Comparison of ENCODE assay signal across 16 cellular contexts in the genomic region with DNA sequence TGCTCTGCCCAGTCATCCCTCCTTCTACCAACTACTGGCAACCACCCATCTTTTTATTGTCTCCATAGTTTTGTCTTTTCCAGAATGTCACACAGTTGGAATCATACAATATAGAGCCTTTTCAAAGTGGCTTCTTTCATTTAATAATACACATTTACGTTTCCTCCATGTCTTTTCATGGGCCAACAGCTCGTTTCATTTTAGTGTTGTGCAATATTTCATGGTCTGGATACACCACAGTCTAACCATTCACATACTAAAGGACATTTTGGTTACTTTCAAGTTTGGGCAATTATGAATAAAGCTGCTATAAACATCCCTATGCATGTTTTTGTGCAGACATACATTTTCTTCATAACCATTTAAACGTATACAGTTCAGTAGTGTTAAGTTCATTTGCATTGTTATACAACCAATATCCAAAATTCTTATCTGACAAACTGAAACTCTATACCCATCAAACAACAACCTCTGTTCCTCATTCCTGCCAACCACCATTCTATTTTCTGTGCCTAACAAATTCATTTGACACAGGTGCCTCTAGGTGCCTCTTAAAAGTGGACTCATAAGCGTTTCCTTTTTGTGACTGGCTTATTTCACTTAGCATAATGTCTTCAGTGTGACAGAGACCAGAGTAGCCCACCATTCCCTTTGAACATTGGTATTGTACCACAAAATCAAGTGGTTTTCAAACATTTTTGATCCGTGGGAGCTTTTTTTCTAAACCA.
"Had no signal": no experiment of that assay in that cellular context is flagged by ENCODE, and none has a peak within 500 bp of the region (broad histone marks: within the 10 kb centered on the region; RNA-seq: fewer than 3 reads in every experiment).

No MANE protein-coding gene starts in this region.

- ATAC-seq: activated CD4-positive, alpha-beta T cell treated with anti-CD3 and anti-CD28 coated beads for 36 hours; gastroesophageal sphincter; heart right ventricle; stimulated activated naive CD8-positive, alpha-beta T cell treated with anti-CD3 and anti-CD28 coated beads, Interleukin-15, Interleukin-2, amounts not matched to agents 100 U/mL and 50 U/mL, for 24 hours; WTC11 had no signal

- H3K4me1 Mint-ChIP-seq: activated CD4-positive, alpha-beta T cell treated with anti-CD3 and anti-CD28 coated beads for 36 hours had no signal

- H3K9me3 Mint-ChIP-seq: dendritic cell treated with granulocyte-macrophage colony-stimulating factor and Interleukin-4, amounts not matched to agents 40 ng/mL and 50 ng/mL, for 4 days; WTC11 had no signal

- DNase-seq: activated CD4-positive, alpha-beta T cell treated with anti-CD3 and anti-CD28 coated beads for 36 hours; activated CD4-positive, alpha-beta T cell treated with anti-CD3 and anti-CD28 coated beads, Interleukin-2, amount 50 U/mL, for 48 hours; activated gamma-delta T cell treated with Interleukin-2 at 50 U/mL for 16 hours; effector CD8-positive, alpha-beta T cell; heart right ventricle; left ventricle myocardium inferior; mammary epithelial cell; midbrain; occipital lobe; stimulated activated CD4-positive, alpha-beta T cell treated with anti-CD3 and anti-CD28 coated beads, Interleukin-2, amount 100 ng/mL, for 24 hours; stimulated activated naive CD8-positive, alpha-beta T cell treated with anti-CD3 and anti-CD28 coated beads, Interleukin-15, Interleukin-2, amounts not matched to agents 100 U/mL and 50 U/mL, for 24 hours; transverse colon had no signal

- H3K27ac Mint-ChIP-seq: activated CD4-positive, alpha-beta T cell treated with anti-CD3 and anti-CD28 coated beads for 36 hours; activated naive CD8-positive, alpha-beta T cell; dendritic cell treated with granulocyte-macrophage colony-stimulating factor and Interleukin-4, amounts not matched to agents 40 ng/mL and 50 ng/mL, for 4 days; WTC11 had no signal

- H3K27me3 Mint-ChIP-seq: activated naive CD8-positive, alpha-beta T cell; dendritic cell treated with granulocyte-macrophage colony-stimulating factor and Interleukin-4, amounts not matched to agents 40 ng/mL and 50 ng/mL, for 4 days had no signal

- H3K4me3 Mint-ChIP-seq: activated CD4-positive, alpha-beta T cell treated with anti-CD3 and anti-CD28 coated beads for 36 hours; activated naive CD8-positive, alpha-beta T cell; dendritic cell treated with granulocyte-macrophage colony-stimulating factor and Interleukin-4, amounts not matched to agents 40 ng/mL and 50 ng/mL, for 4 days; WTC11 had no signal

- H3K36me3 Mint-ChIP-seq: activated naive CD8-positive, alpha-beta T cell had no signal
